ENCODE assay signal across 8 cellular contexts in the genomic region with DNA sequence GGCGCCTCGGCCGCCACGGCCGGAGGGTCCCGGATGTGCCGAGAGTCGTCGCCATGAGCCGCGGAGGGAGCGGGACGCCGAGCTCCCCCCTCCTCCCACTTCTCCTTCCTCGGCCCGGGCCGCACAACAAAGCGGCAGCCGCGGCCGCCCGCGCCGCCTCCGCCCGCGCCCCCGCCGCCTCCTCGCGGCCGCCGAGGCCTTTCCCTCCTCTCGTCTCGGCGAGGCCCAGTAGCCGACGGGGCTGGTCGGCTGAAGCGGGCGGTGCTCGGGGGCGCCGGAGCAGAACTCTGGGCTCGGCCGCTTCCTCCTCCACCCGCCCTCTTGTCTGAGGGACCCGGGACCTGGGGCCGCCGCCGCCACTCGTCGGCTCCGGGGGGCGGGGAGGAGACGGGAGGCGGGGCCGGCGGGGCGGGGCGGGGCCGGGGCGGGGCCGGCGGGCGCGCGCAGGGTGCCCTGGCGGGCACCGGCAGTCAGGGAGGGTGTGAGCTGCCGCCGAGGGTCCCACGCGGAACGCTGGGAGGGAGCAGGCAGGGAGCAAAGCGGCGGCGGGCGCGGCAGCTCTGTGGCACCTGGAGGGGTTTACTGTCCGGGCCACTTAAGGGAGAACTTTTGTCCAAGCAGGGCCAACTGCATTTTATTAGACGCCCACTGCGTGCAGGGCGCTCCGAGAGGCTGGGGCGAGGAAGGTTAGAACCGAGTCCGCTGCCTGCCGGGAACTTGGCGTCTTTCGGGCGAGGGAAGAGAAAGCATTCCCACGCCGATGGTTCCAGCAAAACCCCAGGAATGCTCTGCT. TPM values are rescaled to one million over a fixed set of nuclear protein-coding genes. Genes with fewer than 3 reads are reported as not detected.
DNase-seq lines count a peak whose midpoint lies in the region; ATAC-seq and TF ChIP-seq lines count a peak whose summit lies in the region.

TSS of gene SMURF2 (minus strand) at position 327 of the 793 bp plus-strand sequence. CDS start 427 bp downstream, outside the sequence.

- no peak for TF ChIP-seq CTCF in coronary artery (IDR thresholded peaks at IDR 0.05)

- peak within 1 kb of the TSS; percentile 93 to 95 for H3K27ac ChIP-seq in coronary artery

- ATAC-seq in GM18511 (IDR thresholded peaks at IDR 0.05; ENCODE audit: unreplicated experiment): peak; percentile 86
- ATAC-seq in HG02981 (IDR thresholded peaks at IDR 0.05; ENCODE audit: unreplicated experiment): peak; percentile 85
- ATAC-seq in left lobe of liver: peak; percentile 96

- peak within 1 kb of the TSS; percentile 80 for H3K4me3 ChIP-seq in coronary artery

- in situ Hi-C loops in ACHN (cut with HindIII; ENCODE audit: low pct_ligation_motif_present, low pct_unique_long_range_greater_than_20kb, low sequenced_read_pairs): no loop called here

- DNase-seq in ACHN (peak; percentile 82), NCI-H2171 treated with DMSO at 0.1 percent for 48 hours (lab: John Stamatoyannopoulos, UW) (peak; percentile 73), coronary artery (ENCODE audit: low spot score) (peak; percentile 88), left lobe of liver (ENCODE audit: low spot score) (peak; percentile 81)
- DNase-seq in activated CD4-positive, alpha-beta T cell treated with anti-CD3 and anti-CD28 coated beads for 48 hours: peak; percentile 80
- DNase-seq in stimulated activated CD4-positive, alpha-beta T cell treated with anti-CD3 and anti-CD28 coated beads, Interleukin-2, amount 100 ng/mL, for 4 hours (ENCODE audit: low read depth): peak; percentile 63

RNA-seq across cellular contexts. Expression of gene SMURF2, which starts in this region (rescaled TPM):
- total RNA-seq in left lobe of liver: 2.2 TPM

Comparison
In these comparisons a context has a peak if more than half of its experiments do, and no peak if none do; other contexts are left out.
1. Peak in every context shown above with its lines: DNase-seq, ATAC-seq, H3K4me3 ChIP-seq and H3K27ac ChIP-seq.